Comparison of ENCODE assay signal across 1 cellular context in the genomic region with DNA sequence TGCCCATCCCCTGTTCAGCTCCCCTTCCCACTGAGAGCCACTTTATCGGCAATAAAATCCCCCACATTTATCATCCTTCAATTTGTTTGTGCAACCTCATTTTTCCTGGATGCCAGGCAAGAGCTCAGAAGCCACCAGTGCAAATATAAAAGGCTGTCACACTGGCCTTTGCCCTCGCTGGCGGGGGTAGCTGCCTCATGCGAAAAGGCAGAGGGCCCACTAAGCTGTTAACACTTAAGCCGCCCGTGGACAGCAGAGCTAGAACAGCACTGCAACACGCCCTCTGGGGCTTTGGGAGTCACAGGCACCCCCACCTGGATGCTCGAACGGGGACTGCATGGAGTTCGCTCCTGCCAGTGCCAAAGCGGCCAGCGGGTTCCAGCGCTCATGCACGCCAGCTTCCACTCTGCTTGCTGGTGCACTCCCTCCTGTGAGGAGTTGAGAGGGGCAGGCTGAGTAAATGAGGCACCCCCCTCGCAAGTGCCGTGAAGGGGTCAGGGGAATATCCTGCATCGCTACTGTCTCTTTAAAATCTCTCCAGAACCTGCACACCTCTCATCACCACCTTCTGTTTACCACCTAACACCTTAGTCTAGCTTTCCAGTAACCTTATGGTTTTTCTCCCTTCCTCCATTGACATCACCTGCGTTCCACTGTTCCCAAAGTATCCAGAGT.
A peak's percentile ranks its signal among the peaks of the same experiment; 100 is the strongest.
TF ChIP-seq lines count a peak whose summit lies in the region.

No MANE protein-coding gene starts in this region.

TF ChIP-seq in HepG2, 621 proteins besides CTCF, POLR2A, EP300 and RAD21 (continued from another document and continues in another):
- TF ChIP-seq, protein P1, sequence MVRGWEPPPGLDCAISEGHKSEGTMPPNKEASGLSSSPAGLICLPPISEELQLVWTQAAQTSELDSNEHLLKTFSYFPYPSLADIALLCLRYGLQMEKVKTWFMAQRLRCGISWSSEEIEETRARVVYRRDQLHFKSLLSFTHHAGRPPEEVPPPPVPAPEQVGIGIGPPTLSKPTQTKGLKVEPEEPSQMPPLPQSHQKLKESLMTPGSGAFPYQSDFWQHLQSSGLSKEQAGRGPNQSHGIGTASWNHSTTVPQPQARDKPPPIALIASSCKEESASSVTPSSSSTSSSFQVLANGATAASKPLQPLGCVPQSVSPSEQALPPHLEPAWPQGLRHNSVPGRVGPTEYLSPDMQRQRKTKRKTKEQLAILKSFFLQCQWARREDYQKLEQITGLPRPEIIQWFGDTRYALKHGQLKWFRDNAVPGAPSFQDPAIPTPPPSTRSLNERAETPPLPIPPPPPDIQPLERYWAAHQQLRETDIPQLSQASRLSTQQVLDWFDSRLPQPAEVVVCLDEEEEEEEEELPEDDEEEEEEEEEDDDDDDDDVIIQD (CRISPR knock-in tag; IDR thresholded peaks at IDR 0.05; ENCODE audit: low read depth), result 0 out of 2 replicates have a peak, but pooled peaks have one; percentile 18
- TF ChIP-seq GABPA (IDR thresholded peaks at IDR 0.05; ENCODE audit: low read depth, low read length) (no peak), GABPA (CRISPR knock-in tag; IDR thresholded peaks at IDR 0.05; ENCODE audit: low read depth) (no peak), ZNF543 (CRISPR knock-in tag; IDR thresholded peaks at IDR 0.05) (0 out of 2 replicates have a peak, but pooled peaks have one; percentile 8), SP1 (IDR thresholded peaks at IDR 0.05) (no peak), SP1 (CRISPR knock-in tag; IDR thresholded peaks at IDR 0.05) (peak; percentile 26; the same call in 1 of the 2 replicates), TEAD3 (CRISPR knock-in tag; optimal IDR thresholded peaks at IDR 0.05; ENCODE audit: borderline replicate concordance) (peak; percentile 76), ZBTB38 (CRISPR knock-in tag; IDR thresholded peaks at IDR 0.05) (peak; percentile 44; the same call in 1 of the 2 replicates), KDM4B (CRISPR knock-in tag; IDR thresholded peaks at IDR 0.05) (0 out of 2 replicates have a peak, but pooled peaks have one; percentile 19), RARA (CRISPR knock-in tag; IDR thresholded peaks at IDR 0.05) (peak; percentile 68), ZNF205 (CRISPR knock-in tag; IDR thresholded peaks at IDR 0.05) (0 out of 2 replicates have a peak, but pooled peaks have one; percentile 46), FOSL2 (CRISPR knock-in tag; IDR thresholded peaks at IDR 0.05) (peak; percentile 51; the same call in 1 of the 2 replicates), ZNF7 (CRISPR knock-in tag; IDR thresholded peaks at IDR 0.05) (peak; percentile 93), DNMT1 (CRISPR knock-in tag; IDR thresholded peaks at IDR 0.05) (peak; percentile 14; the same call in 1 of the 2 replicates), CCAR2 (optimal IDR thresholded peaks at IDR 0.05; ENCODE audit: low read depth, low read length) (no peak), CEBPB (IDR thresholded peaks at IDR 0.05; ENCODE audit: borderline replicate concordance, low read depth, low read length) (peak; percentile 43), SAP130 (CRISPR knock-in tag; IDR thresholded peaks at IDR 0.05; ENCODE audit: low read depth) (peak; percentile 45), IRF2 (CRISPR knock-in tag; IDR thresholded peaks at IDR 0.05) (peak; percentile 40; the same call in 1 of the 2 replicates), MAZ (IDR thresholded peaks at IDR 0.05; ENCODE audit: borderline replicate concordance, low read depth, low read length) (peak; percentile 60; the same call in 1 of the 2 replicates), MAZ (CRISPR knock-in tag; IDR thresholded peaks at IDR 0.05; ENCODE audit: low read depth) (peak; percentile 65), CBX5 (CRISPR knock-in tag; IDR thresholded peaks at IDR 0.05; ENCODE audit: borderline replicate concordance) (0 out of 2 replicates have a peak, but pooled peaks have one; percentile 50), KLF6 (CRISPR knock-in tag; IDR thresholded peaks at IDR 0.05) (0 out of 2 replicates have a peak, but pooled peaks have one; percentile 34), BCL6 (CRISPR knock-in tag; IDR thresholded peaks at IDR 0.05) (peak; percentile 78), KMT2B (CRISPR knock-in tag; IDR thresholded peaks at IDR 0.05) (peak; percentile 58), ZNF709 (CRISPR knock-in tag; IDR thresholded peaks at IDR 0.05) (no peak), ZNF749 (CRISPR knock-in tag; IDR thresholded peaks at IDR 0.05; ENCODE audit: borderline replicate concordance) (peak; percentile 37; the same call in 1 of the 2 replicates), SOX13 (IDR thresholded peaks at IDR 0.05) (0 out of 2 replicates have a peak, but pooled peaks have one; percentile 20), SOX13 (CRISPR knock-in tag; conservative IDR thresholded peaks at IDR 0.05 in 1 of 2, IDR thresholded peaks at IDR 0.05 in 1 of 2) (peak in 1 of 2 experiments; percentile 66; a peak in 2 of 4 replicates), ZNF724P (CRISPR knock-in tag; IDR thresholded peaks at IDR 0.05; ENCODE audit: borderline replicate concordance) (no peak), ATRX (CRISPR knock-in tag; IDR thresholded peaks at IDR 0.05; ENCODE audit: borderline replicate concordance) (no peak), NR2F6 (IDR thresholded peaks at IDR 0.05) (peak; percentile 66), NR2F6 (CRISPR knock-in tag; IDR thresholded peaks at IDR 0.05) (peak; percentile 74), RNF2 (conservative IDR thresholded peaks at IDR 0.05; ENCODE audit: low read depth) (no peak)
- TF ChIP-seq, protein P2, sequence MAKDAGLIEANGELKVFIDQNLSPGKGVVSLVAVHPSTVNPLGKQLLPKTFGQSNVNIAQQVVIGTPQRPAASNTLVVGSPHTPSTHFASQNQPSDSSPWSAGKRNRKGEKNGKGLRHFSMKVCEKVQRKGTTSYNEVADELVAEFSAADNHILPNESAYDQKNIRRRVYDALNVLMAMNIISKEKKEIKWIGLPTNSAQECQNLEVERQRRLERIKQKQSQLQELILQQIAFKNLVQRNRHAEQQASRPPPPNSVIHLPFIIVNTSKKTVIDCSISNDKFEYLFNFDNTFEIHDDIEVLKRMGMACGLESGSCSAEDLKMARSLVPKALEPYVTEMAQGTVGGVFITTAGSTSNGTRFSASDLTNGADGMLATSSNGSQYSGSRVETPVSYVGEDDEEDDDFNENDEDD (CRISPR knock-in tag; IDR thresholded peaks at IDR 0.05; ENCODE audit: borderline replicate concordance), result peak; percentile 62; the same call in 1 of the 2 replicates
- TF ChIP-seq, protein P3, sequence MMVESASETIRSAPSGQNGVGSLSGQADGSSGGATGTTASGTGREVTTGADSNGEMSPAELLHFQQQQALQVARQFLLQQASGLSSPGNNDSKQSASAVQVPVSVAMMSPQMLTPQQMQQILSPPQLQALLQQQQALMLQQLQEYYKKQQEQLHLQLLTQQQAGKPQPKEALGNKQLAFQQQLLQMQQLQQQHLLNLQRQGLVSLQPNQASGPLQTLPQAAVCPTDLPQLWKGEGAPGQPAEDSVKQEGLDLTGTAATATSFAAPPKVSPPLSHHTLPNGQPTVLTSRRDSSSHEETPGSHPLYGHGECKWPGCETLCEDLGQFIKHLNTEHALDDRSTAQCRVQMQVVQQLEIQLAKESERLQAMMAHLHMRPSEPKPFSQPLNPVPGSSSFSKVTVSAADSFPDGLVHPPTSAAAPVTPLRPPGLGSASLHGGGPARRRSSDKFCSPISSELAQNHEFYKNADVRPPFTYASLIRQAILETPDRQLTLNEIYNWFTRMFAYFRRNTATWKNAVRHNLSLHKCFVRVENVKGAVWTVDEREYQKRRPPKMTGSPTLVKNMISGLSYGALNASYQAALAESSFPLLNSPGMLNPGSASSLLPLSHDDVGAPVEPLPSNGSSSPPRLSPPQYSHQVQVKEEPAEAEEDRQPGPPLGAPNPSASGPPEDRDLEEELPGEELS (CRISPR knock-in tag; IDR thresholded peaks at IDR 0.05), result peak; percentile 60
- TF ChIP-seq, protein P4, sequence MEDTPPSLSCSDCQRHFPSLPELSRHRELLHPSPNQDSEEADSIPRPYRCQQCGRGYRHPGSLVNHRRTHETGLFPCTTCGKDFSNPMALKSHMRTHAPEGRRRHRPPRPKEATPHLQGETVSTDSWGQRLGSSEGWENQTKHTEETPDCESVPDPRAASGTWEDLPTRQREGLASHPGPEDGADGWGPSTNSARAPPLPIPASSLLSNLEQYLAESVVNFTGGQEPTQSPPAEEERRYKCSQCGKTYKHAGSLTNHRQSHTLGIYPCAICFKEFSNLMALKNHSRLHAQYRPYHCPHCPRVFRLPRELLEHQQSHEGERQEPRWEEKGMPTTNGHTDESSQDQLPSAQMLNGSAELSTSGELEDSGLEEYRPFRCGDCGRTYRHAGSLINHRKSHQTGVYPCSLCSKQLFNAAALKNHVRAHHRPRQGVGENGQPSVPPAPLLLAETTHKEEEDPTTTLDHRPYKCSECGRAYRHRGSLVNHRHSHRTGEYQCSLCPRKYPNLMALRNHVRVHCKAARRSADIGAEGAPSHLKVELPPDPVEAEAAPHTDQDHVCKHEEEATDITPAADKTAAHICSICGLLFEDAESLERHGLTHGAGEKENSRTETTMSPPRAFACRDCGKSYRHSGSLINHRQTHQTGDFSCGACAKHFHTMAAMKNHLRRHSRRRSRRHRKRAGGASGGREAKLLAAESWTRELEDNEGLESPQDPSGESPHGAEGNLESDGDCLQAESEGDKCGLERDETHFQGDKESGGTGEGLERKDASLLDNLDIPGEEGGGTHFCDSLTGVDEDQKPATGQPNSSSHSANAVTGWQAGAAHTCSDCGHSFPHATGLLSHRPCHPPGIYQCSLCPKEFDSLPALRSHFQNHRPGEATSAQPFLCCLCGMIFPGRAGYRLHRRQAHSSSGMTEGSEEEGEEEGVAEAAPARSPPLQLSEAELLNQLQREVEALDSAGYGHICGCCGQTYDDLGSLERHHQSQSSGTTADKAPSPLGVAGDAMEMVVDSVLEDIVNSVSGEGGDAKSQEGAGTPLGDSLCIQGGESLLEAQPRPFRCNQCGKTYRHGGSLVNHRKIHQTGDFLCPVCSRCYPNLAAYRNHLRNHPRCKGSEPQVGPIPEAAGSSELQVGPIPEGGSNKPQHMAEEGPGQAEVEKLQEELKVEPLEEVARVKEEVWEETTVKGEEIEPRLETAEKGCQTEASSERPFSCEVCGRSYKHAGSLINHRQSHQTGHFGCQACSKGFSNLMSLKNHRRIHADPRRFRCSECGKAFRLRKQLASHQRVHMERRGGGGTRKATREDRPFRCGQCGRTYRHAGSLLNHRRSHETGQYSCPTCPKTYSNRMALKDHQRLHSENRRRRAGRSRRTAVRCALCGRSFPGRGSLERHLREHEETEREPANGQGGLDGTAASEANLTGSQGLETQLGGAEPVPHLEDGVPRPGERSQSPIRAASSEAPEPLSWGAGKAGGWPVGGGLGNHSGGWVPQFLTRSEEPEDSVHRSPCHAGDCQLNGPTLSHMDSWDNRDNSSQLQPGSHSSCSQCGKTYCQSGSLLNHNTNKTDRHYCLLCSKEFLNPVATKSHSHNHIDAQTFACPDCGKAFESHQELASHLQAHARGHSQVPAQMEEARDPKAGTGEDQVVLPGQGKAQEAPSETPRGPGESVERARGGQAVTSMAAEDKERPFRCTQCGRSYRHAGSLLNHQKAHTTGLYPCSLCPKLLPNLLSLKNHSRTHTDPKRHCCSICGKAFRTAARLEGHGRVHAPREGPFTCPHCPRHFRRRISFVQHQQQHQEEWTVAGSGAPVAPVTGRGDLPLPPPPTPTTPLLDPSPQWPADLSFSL (CRISPR knock-in tag; IDR thresholded peaks at IDR 0.05), result peak; percentile 84
- TF ChIP-seq, protein P5, sequence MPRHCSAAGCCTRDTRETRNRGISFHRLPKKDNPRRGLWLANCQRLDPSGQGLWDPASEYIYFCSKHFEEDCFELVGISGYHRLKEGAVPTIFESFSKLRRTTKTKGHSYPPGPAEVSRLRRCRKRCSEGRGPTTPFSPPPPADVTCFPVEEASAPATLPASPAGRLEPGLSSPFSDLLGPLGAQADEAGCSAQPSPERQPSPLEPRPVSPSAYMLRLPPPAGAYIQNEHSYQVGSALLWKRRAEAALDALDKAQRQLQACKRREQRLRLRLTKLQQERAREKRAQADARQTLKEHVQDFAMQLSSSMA (CRISPR knock-in tag; IDR thresholded peaks at IDR 0.05), result no peak
- TF ChIP-seq, protein P6, sequence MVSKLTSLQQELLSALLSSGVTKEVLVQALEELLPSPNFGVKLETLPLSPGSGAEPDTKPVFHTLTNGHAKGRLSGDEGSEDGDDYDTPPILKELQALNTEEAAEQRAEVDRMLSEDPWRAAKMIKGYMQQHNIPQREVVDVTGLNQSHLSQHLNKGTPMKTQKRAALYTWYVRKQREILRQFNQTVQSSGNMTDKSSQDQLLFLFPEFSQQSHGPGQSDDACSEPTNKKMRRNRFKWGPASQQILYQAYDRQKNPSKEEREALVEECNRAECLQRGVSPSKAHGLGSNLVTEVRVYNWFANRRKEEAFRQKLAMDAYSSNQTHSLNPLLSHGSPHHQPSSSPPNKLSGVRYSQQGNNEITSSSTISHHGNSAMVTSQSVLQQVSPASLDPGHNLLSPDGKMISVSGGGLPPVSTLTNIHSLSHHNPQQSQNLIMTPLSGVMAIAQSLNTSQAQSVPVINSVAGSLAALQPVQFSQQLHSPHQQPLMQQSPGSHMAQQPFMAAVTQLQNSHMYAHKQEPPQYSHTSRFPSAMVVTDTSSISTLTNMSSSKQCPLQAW (CRISPR knock-in tag; IDR thresholded peaks at IDR 0.05), result peak; percentile 50; the same call in 1 of the 2 replicates
- TF ChIP-seq, protein P7, sequence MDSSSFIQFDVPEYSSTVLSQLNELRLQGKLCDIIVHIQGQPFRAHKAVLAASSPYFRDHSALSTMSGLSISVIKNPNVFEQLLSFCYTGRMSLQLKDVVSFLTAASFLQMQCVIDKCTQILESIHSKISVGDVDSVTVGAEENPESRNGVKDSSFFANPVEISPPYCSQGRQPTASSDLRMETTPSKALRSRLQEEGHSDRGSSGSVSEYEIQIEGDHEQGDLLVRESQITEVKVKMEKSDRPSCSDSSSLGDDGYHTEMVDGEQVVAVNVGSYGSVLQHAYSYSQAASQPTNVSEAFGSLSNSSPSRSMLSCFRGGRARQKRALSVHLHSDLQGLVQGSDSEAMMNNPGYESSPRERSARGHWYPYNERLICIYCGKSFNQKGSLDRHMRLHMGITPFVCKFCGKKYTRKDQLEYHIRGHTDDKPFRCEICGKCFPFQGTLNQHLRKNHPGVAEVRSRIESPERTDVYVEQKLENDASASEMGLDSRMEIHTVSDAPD (CRISPR knock-in tag; IDR thresholded peaks at IDR 0.05), result 0 out of 2 replicates have a peak, but pooled peaks have one; percentile 36
- TF ChIP-seq, protein P8, sequence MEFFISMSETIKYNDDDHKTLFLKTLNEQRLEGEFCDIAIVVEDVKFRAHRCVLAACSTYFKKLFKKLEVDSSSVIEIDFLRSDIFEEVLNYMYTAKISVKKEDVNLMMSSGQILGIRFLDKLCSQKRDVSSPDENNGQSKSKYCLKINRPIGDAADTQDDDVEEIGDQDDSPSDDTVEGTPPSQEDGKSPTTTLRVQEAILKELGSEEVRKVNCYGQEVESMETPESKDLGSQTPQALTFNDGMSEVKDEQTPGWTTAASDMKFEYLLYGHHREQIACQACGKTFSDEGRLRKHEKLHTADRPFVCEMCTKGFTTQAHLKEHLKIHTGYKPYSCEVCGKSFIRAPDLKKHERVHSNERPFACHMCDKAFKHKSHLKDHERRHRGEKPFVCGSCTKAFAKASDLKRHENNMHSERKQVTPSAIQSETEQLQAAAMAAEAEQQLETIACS (CRISPR knock-in tag; IDR thresholded peaks at IDR 0.05), result no peak
- TF ChIP-seq, protein P9, sequence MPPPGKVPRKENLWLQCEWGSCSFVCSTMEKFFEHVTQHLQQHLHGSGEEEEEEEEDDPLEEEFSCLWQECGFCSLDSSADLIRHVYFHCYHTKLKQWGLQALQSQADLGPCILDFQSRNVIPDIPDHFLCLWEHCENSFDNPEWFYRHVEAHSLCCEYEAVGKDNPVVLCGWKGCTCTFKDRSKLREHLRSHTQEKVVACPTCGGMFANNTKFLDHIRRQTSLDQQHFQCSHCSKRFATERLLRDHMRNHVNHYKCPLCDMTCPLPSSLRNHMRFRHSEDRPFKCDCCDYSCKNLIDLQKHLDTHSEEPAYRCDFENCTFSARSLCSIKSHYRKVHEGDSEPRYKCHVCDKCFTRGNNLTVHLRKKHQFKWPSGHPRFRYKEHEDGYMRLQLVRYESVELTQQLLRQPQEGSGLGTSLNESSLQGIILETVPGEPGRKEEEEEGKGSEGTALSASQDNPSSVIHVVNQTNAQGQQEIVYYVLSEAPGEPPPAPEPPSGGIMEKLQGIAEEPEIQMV (CRISPR knock-in tag; IDR thresholded peaks at IDR 0.05; ENCODE audit: low read depth), result peak; percentile 50; the same call in 1 of the 2 replicates
